ENCODE assay signal across 20 cellular contexts in the genomic region with DNA sequence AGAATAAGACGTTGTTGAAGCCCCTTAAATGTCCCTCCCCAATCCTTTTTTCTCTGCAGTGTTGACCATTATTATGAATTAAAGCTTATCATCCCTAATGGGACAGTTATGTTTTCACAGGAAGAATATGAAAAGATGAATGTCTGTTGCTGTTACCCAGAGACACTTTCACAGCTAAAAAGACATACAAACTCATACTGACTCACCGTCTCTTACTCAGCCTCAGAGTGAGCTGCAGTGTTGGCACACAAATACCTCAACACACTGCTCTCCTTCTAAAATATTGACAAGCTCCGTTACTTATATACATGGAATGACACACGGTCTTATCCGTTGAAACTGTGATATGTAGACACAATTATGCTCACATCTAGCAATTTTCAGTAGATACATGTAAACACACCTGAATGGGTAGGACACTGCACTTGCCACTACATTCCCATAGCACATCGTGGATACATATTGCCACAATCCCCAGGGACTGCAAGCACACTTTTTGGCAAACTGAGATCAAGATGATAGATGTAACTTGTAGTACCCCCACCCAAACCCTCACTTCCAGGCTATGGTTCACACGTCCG. TPM values are rescaled to one million over a fixed set of nuclear protein-coding genes. Genes with fewer than 3 reads are reported as not detected.
A peak's percentile ranks its signal among the peaks of the same experiment; 100 is the strongest.
DNase-seq lines count a peak whose midpoint lies in the region; ATAC-seq, FAIRE-seq and TF ChIP-seq lines count a peak whose summit lies in the region.
"Had no signal": no experiment of that assay in that cellular context is flagged by ENCODE, and none has a peak within 500 bp of the region (broad histone marks: within the 10 kb centered on the region; RNA-seq: fewer than 3 reads in every experiment).

No MANE protein-coding gene starts in this region.

- H3K9me3 Mint-ChIP-seq in nephron progenitor cell = no peaks in the 10 kb centered on the region
- H3K9me3 Mint-ChIP-seq: activated CD8-positive, alpha-beta T cell treated with anti-CD3 and anti-CD28 coated beads for 36 hours; CD8-positive, alpha-beta T cell; naive B cell had no signal

- no peaks in the 10 kb centered on the region for H3K36me3 ChIP-seq in bronchial epithelial cell (ENCODE audit: control insufficient read depth, insufficient read depth, low read length)
- H3K36me3 ChIP-seq: cardiac muscle cell had no signal

- no peak for TF ChIP-seq CTCF in bronchial epithelial cell (IDR thresholded peaks at IDR 0.05; ENCODE audit: insufficient read depth, low read length, severe bottlenecking)
- no peak for TF ChIP-seq CTCF in nephron progenitor cell (IDR thresholded peaks at IDR 0.05)

- peaks cover 4% of the 10 kb centered on the region for H3K27me3 Mint-ChIP-seq in nephron progenitor cell (ENCODE audit: low read depth, poor library complexity)
- H3K27me3 Mint-ChIP-seq: activated CD8-positive, alpha-beta T cell treated with anti-CD3 and anti-CD28 coated beads for 36 hours; naive B cell had no signal

- no peaks in the 10 kb centered on the region for H3K4me1 Mint-ChIP-seq in nephron progenitor cell
- H3K4me1 Mint-ChIP-seq: naive B cell had no signal

- FAIRE-seq in RCC 7860 (lab: Jason Lieb, UNC) (peak; percentile 63), bronchial epithelial cell (lab: Jason Lieb, UNC) (no peak)
- FAIRE-seq: endometrium, urothelium cell line had no signal

- H3K27ac Mint-ChIP-seq in nephron progenitor cell = peak overlapping the region; percentile 21
- H3K27ac Mint-ChIP-seq: activated CD8-positive, alpha-beta T cell treated with anti-CD3 and anti-CD28 coated beads for 36 hours; CD8-positive, alpha-beta T cell had no signal

- H3K27me3 ChIP-seq in bronchial epithelial cell (ENCODE audit: control insufficient read depth, insufficient read depth, low read length) = no peaks in the 10 kb centered on the region
- H3K27me3 ChIP-seq: cardiac muscle cell had no signal

- no peak for ATAC-seq in GM18873 (IDR thresholded peaks at IDR 0.05; ENCODE audit: low FRiP score, unreplicated experiment)
- no peak for ATAC-seq in GM19328 (IDR thresholded peaks at IDR 0.05; ENCODE audit: unreplicated experiment)
- ATAC-seq: activated CD8-positive, alpha-beta T cell treated with anti-CD3 and anti-CD28 coated beads for 36 hours; CD8-positive, alpha-beta T cell had no signal

- DNase-seq in EH (ENCODE audit: low read depth) (peak; percentile 77), RCC 7860 (ENCODE audit: low spot score) (peak; percentile 70), bronchial epithelial cell (ENCODE audit: low read depth) (peak; percentile 83), nephron progenitor cell (no peak), DMS79 (lab: John Stamatoyannopoulos, UW) (no peak), LoVo (ENCODE audit: low spot score) (no peak)
- DNase-seq: activated CD8-positive, alpha-beta T cell treated with anti-CD3 and anti-CD28 coated beads for 36 hours; CD8-positive, alpha-beta T cell; GDM1; hypothalamus; naive B cell; NCI-H2029 treated with DMSO at 0.1 percent for 48 hours; NCI-H82; SHP77 treated with DMSO at 0.1 percent for 48 hours; stimulated activated CD4-positive, alpha-beta T cell treated with anti-CD3 and anti-CD28 coated beads, Interleukin-4, amount 100 ng/mL, for 1 hour had no signal

- no peak overlapping the region for H3K4me3 Mint-ChIP-seq in nephron progenitor cell
- H3K4me3 Mint-ChIP-seq: activated CD8-positive, alpha-beta T cell treated with anti-CD3 and anti-CD28 coated beads for 36 hours; CD8-positive, alpha-beta T cell; naive B cell had no signal

- peaks cover 5% of the 10 kb centered on the region for H3K36me3 Mint-ChIP-seq in nephron progenitor cell (ENCODE audit: low read depth)
- H3K36me3 Mint-ChIP-seq: CD8-positive, alpha-beta T cell had no signal

- no peak overlapping the region for H3K4me3 ChIP-seq in bronchial epithelial cell (ENCODE audit: low read depth, low read length)
- H3K4me3 ChIP-seq: cardiac muscle cell had no signal

RNA-seq across cellular contexts. Expression of a gene that starts 9.6 kb away (rescaled TPM):
- 1.3 TPM in 2 replicates for total RNA-seq in bronchial epithelial cell

RNA-seq across cellular contexts. Expression of a gene that starts 13.0 kb away (rescaled TPM):
- total RNA-seq in bronchial epithelial cell = 3.4 and 4.0 TPM in 2 replicates

RNA-seq across cellular contexts. Expression of a gene that starts 16.5 kb away (rescaled TPM):
- 480 and 574 TPM in 2 replicates for total RNA-seq in bronchial epithelial cell

RNA-seq across cellular contexts. Expression of a gene that starts 23.7 kb away (rescaled TPM):
- total RNA-seq in bronchial epithelial cell = 14.5 and 19.5 TPM in 2 replicates

RNA-seq across cellular contexts. Expression of a gene that starts 24.3 kb away (rescaled TPM):
- total RNA-seq in bronchial epithelial cell = 0.26 and 1.4 TPM in 2 replicates

Comparison
In these comparisons a context has a peak if more than half of its experiments do, and no peak if none do; other contexts are left out.
1. DNase-seq: peak in EH (single experiment), RCC 7860 (single experiment) and bronchial epithelial cell (single experiment); none in nephron progenitor cell (single experiment), DMS79 (single experiment) and LoVo (single experiment).